Comparison of ENCODE assay signal across 10 cellular contexts in the genomic region with DNA sequence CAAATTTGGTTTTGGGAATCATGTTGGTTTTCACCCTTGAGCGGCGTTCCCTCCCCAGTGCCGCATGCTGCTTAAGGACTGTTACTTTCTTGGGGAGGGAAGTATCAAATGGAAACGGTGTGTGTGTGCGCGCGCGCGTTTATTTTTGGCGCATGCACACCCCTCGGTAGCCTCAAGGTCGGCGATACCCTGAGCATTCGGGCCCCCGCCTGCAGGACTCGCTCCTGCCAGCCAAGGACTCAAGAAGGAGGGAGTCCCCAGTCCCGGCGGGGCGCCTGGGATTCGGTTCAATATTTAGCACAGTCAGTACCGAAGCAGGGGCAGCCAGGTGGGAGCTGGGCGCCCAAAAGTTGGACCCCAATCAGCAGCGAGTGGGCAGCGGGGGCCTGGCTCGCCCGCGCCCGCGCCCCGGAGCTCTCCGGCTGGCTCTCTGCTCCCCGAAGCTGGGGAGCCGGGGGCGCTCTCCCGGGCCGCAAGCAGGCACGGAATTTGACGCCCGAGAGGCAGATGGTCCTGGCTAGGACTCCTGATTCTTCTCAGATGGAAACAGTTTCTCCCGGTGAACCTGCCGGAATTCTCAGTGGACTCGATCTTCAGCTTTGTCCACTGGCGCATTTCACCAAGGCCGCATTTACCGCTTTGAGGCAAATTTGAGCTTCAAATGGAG.
DNase-seq lines count a peak whose midpoint lies in the region; FAIRE-seq and TF ChIP-seq lines count a peak whose summit lies in the region.
"Had no signal": no experiment of that assay in that cellular context is flagged by ENCODE, and none has a peak within 500 bp of the region (broad histone marks: within the 10 kb centered on the region; RNA-seq: fewer than 3 reads in every experiment).

No MANE protein-coding gene starts in this region.

- peaks cover 15% of the 10 kb centered on the region for H3K4me1 ChIP-seq in HUES48 (ENCODE audit: control insufficient read depth, insufficient read depth, low read length)
- no peaks in the 10 kb centered on the region for H3K4me1 ChIP-seq in colonic mucosa

- intact Hi-C loops in colonic mucosa (cut with DNase I): no loop called here

- H3K27ac ChIP-seq in HUES48 (ENCODE audit: low read depth, low read length) (no peak overlapping the region), colonic mucosa (no peak overlapping the region), skin epidermis (no peak overlapping the region)

- no peak for TF ChIP-seq CTCF in colonic mucosa (IDR thresholded peaks at IDR 0.05)
- no peak for TF ChIP-seq CTCF in D721Med (IDR thresholded peaks at IDR 0.05; ENCODE audit: insufficient read depth, missing control alignments)

- no peak for FAIRE-seq in D721Med (lab: Jason Lieb, UNC)

- H3K36me3 ChIP-seq in HUES48 (ENCODE audit: control insufficient read depth, insufficient read depth, low read length) (no peaks in the 10 kb centered on the region), colonic mucosa (no peaks in the 10 kb centered on the region)

- H3K27me3 ChIP-seq in HUES48 (ENCODE audit: control insufficient read depth, insufficient read depth, low read length) (peaks cover 48% of the 10 kb centered on the region), colonic mucosa (peaks cover 15% of the 10 kb centered on the region)

- no peak overlapping the region for H3K9ac ChIP-seq in HUES48 (ENCODE audit: low read depth, low read length)
- H3K9ac ChIP-seq in colonic mucosa (ENCODE audit: low read depth in 2 of 2, low read length in 2 of 2): no peak overlapping the region

- H3K9me3 ChIP-seq in HUES48 (ENCODE audit: control insufficient read depth, insufficient read depth, low read length): no peaks in the 10 kb centered on the region
- no peaks in the 10 kb centered on the region for H3K9me3 ChIP-seq in colonic mucosa

- DNase-seq in colonic mucosa: no peak
- peak; percentile 4 for DNase-seq in iris pigment epithelial cell (ENCODE audit: low read depth)
- no peak for DNase-seq in D721Med (ENCODE audit: insufficient read length, low spot score)
- DNase-seq in NCI-H82 (lab: John Stamatoyannopoulos, UW): no peak
- no peak for DNase-seq in NCI-H128 (lab: John Stamatoyannopoulos, UW; ENCODE audit: unreplicated experiment)
- no peak for DNase-seq in superior temporal gyrus (ENCODE audit: extremely low spot score)
- DNase-seq: activated naive CD8-positive, alpha-beta T cell treated with anti-CD3 and anti-CD28 coated beads, Interleukin-2, amount 10 ng/mL, durations not matched to agents 7 days and 5 days; Karpas-422 had no signal

- peak overlapping the region; percentile 67 for H3K4me3 ChIP-seq in HUES48 (ENCODE audit: low read depth, low read length)
- peak overlapping the region; percentile 6 for H3K4me3 ChIP-seq in colonic mucosa
- peak overlapping the region in 4 of 7 experiments; percentile 8 to 20 (median 17) for H3K4me3 ChIP-seq in skin epidermis

Comparison
In these comparisons a context has a peak if more than half of its experiments do, and no peak if none do; other contexts are left out.
1. H3K4me3 ChIP-seq: peak in every context shown above with its lines; median percentile 67 in HUES48; 17 in skin epidermis; 6 in colonic mucosa.